11 cellular contexts compared by ENCODE assay signal in the genomic region with DNA sequence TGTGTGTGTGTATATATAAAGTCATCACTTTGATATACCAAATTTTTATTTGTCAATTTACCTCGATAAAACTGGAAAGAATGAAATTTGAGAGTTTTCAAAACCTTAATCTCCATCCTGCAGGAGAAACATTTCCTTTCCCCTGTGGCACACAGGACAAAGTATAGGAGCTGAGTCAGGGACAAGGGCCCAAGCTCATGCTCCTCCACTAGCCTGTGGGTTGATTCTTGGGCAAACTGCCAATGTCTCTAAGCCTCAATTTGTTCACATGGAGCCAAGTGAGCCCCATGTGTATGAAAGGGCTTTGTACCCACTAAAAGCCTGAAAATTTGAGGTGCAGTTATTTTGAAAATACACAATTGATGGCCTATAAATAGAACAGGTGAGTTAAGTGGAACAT.
DNase-seq lines count a peak whose midpoint lies in the region; ATAC-seq and TF ChIP-seq lines count a peak whose summit lies in the region.
"Had no signal": no experiment of that assay in that cellular context is flagged by ENCODE, and none has a peak within 500 bp of the region (broad histone marks: within the 10 kb centered on the region; RNA-seq: fewer than 3 reads in every experiment).

No MANE protein-coding gene starts in this region.

- H3K27me3 ChIP-seq in SJSA1 (replicated peaks) = no peaks in the 10 kb centered on the region

- H3K27ac ChIP-seq in SJSA1 = peak overlapping the region; percentile 57; the same call in 1 of the 2 replicates

- H3K36me3 ChIP-seq in SJSA1 = no peaks in the 10 kb centered on the region

- DNase-seq in ACHN = peak; percentile 25
- peak; percentile 36 for DNase-seq in HPDE6-E6E7 (ENCODE audit: extremely low spot score)
- no peak for DNase-seq in SJSA1 (ENCODE audit: low read depth in 1 of 2, low spot score in 2 of 2)
- DNase-seq in fibroblast of peridontal ligament (ENCODE audit: extremely low read depth) = peak; percentile 28
- no peak for DNase-seq in omental fat pad (ENCODE audit: low spot score)
- no peak for DNase-seq in NOMO-1 treated with dmso at 0.1 percent for 144 hours (lab: John Stamatoyannopoulos, UW; ENCODE audit: unreplicated experiment)
- DNase-seq in NOMO-1 treated with DMSO at 0.1 percent for 48 hours (lab: John Stamatoyannopoulos, UW; ENCODE audit: unreplicated experiment) = no peak
- DNase-seq: activated CD4-positive, alpha-beta T cell treated with anti-CD3 and anti-CD28 coated beads, Interleukin-2, amount 50 U/mL, for 1 hour; activated gamma-delta T cell had no signal

- no peak for ATAC-seq in omental fat pad (ENCODE audit: low FRiP score)
- no peak for ATAC-seq in GM21367 (IDR thresholded peaks at IDR 0.05; ENCODE audit: unreplicated experiment)
- ATAC-seq: left lobe of liver had no signal

- H3K4me1 ChIP-seq in SJSA1 (replicated peaks) = peaks cover 64% of the 10 kb centered on the region

- peaks cover 3% of the 10 kb centered on the region; the same call in 1 of the 2 replicates for H3K9me3 ChIP-seq in SJSA1 (replicated peaks)

- no peak overlapping the region for H3K4me3 ChIP-seq in SJSA1

- TF ChIP-seq CTCF in omental fat pad (IDR thresholded peaks at IDR 0.05) = no peak

- in situ Hi-C loops in ACHN (cut with HindIII; ENCODE audit: low pct_ligation_motif_present, low pct_unique_long_range_greater_than_20kb, low sequenced_read_pairs) = no loop called here

Comparison
In these comparisons a context has a peak if more than half of its experiments do, and no peak if none do; other contexts are left out.
1. DNase-seq: peak in ACHN (single experiment), HPDE6-E6E7 (single experiment) and fibroblast of peridontal ligament (single experiment); none in SJSA1 (0 of 2), omental fat pad (single experiment), NOMO-1 treated with dmso at 0.1 percent for 144 hours (single experiment) and NOMO-1 treated with DMSO at 0.1 percent for 48 hours (single experiment).